In the genomic region with DNA sequence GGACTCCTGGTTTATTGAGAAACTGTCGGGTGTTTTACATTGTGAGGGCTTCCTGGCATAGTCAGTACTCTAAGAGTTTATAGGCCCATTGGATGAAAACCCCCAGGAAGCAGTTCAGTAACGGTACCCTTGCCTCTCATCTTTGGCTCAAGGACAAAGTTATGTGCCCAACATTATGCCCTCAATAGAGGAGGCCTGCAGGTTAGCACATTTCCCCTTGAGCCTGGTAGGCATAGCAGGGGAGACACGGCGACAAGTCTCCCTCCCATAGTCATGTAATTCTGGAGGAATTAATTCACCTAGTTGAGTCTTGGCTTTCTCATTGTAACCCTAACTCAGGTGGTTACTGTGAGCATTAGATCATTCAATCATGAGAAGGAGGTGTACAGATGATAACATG, we compare ENCODE assay signal across 23 cellular contexts.
"Had no signal": no experiment of that assay in that cellular context is flagged by ENCODE, and none has a peak within 500 bp of the region (broad histone marks: within the 10 kb centered on the region; RNA-seq: fewer than 3 reads in every experiment).

No MANE protein-coding gene starts in this region.

- H2AFZ ChIP-seq: hepatocyte had no signal

- H3K4me2 ChIP-seq: hepatocyte had no signal

- H3K27ac ChIP-seq: coronary artery, esophagus muscularis mucosa, foreskin keratinocyte, gastroesophageal sphincter, heart left ventricle, hepatocyte, lower lobe of right lung had no signal

- H3K27me3 ChIP-seq: dorsolateral prefrontal cortex, esophagus muscularis mucosa, foreskin keratinocyte, gastroesophageal sphincter, heart left ventricle, hepatocyte had no signal

- H3K4me3 Mint-ChIP-seq: immature natural killer cell, mesothelial cell of epicardium had no signal

- ATAC-seq: foreskin keratinocyte, gastroesophageal sphincter, heart left ventricle, left colon, left lobe of liver, left ventricle myocardium superior, lower lobe of right lung, mucosa of descending colon had no signal

- H3K9me3 ChIP-seq: esophagus muscularis mucosa, gastroesophageal sphincter, heart left ventricle, lower lobe of right lung, mucosa of descending colon had no signal

- H3K4me1 ChIP-seq: foreskin keratinocyte, lower lobe of right lung had no signal

- H3K9me3 Mint-ChIP-seq: immature natural killer cell had no signal

- H3K36me3 ChIP-seq: esophagus muscularis mucosa, gastroesophageal sphincter had no signal

- H3K4me3 ChIP-seq: coronary artery, dorsolateral prefrontal cortex, esophagus muscularis mucosa, gastroesophageal sphincter, heart left ventricle, hepatocyte, lower lobe of right lung, mucosa of descending colon had no signal

- H3K27ac Mint-ChIP-seq: immature natural killer cell, mesothelial cell of epicardium had no signal

- DNase-seq: dermis blood vessel endothelial cell; effector CD4-positive, alpha-beta T cell; effector memory CD4-positive, alpha-beta T cell; foreskin keratinocyte; heart left ventricle; immature natural killer cell; islet precursor cell; kidney; kidney glomerular epithelial cell; left colon; left ventricle myocardium superior; lower lobe of right lung; mesenchymal stem cell; mucosa of descending colon had no signal

- FAIRE-seq: colon, endothelial cell of umbilical vein, kidney had no signal
